ENCODE assay signal across 8 cellular contexts in genomic region chr1:40476924-40477679, GRCh38. TPM values are rescaled to one million over a fixed set of nuclear protein-coding genes. Genes with fewer than 3 reads are reported as not detected.
A peak's percentile ranks its signal among the peaks of the same experiment; 100 is the strongest.
DNase-seq lines count a peak whose midpoint lies in the region; ATAC-seq and TF ChIP-seq lines count a peak whose summit lies in the region.

ZFP69 (plus strand) TSS chr1:40477290; CDS start chr1:40479362, 2,072 bp downstream.

- H3K9me2 ChIP-seq in OCI-LY1 (ENCODE audit: low read depth, low read length): no peaks in the 10 kb centered on the region

- no peaks in the 10 kb centered on the region for H3K27me3 Mint-ChIP-seq in activated T-cell treated with anti-CD3 and anti-CD28 coated beads, Interleukin-2, amount 50 U/mL, for 72 hours (ENCODE audit: low read depth)
- no peaks in the 10 kb centered on the region for H3K27me3 Mint-ChIP-seq in natural killer cell treated with Interleukin-12 subunit alpha and Interleukin-12 subunit beta and Interleukin-15 and Interleukin-18, amount 100 ng/mL, for 72 hours

- H3K9ac ChIP-seq in OCI-LY1 (ENCODE audit: low read length) (peak within 1 kb of the TSS; percentile 83), fibroblast of lung (ENCODE audit: insufficient read depth, low read length) (peak within 1 kb of the TSS; percentile 60)

- H3K79me2 ChIP-seq in ACC112 (ENCODE audit: control insufficient read depth, insufficient read depth, low read length, unreplicated experiment): no peaks in the 10 kb centered on the region
- no peaks in the 10 kb centered on the region for H3K79me2 ChIP-seq in OCI-LY1 (ENCODE audit: insufficient read depth, low read length)
- H3K79me2 ChIP-seq in fibroblast of lung (ENCODE audit: control insufficient read depth, insufficient read depth, low read length): no peaks in the 10 kb centered on the region

- H3K27ac Mint-ChIP-seq in activated T-cell treated with anti-CD3 and anti-CD28 coated beads, Interleukin-2, amount 50 U/mL, for 72 hours: peak within 1 kb of the TSS; percentile 92
- H3K27ac Mint-ChIP-seq in natural killer cell treated with Interleukin-12 subunit alpha and Interleukin-12 subunit beta and Interleukin-15 and Interleukin-18, amount 100 ng/mL, for 72 hours: peak within 1 kb of the TSS; percentile 68 to 78

- no peaks in the 10 kb centered on the region for H3F3A ChIP-seq in OCI-LY1 (ENCODE audit: insufficient read depth, low read length)

- H4K20me1 ChIP-seq in OCI-LY1 (ENCODE audit: insufficient read depth, low read length) (no peaks in the 10 kb centered on the region), fibroblast of lung (ENCODE audit: control insufficient read depth, extremely low read depth, insufficient read depth, low read length) (no peaks in the 10 kb centered on the region)

- peaks cover 5% of the 10 kb centered on the region for H3K4me1 ChIP-seq in ACC112 (ENCODE audit: control insufficient read depth, insufficient read depth, low read length, unreplicated experiment)
- peaks cover 15% of the 10 kb centered on the region for H3K4me1 ChIP-seq in OCI-LY1 (ENCODE audit: insufficient read depth, low read length, severe bottlenecking)
- H3K4me1 ChIP-seq in fibroblast of lung (ENCODE audit: control insufficient read depth, extremely low read depth, insufficient read depth, low read length): no peaks in the 10 kb centered on the region

- peak; percentile 71 for ATAC-seq in GM18868 (IDR thresholded peaks at IDR 0.05; ENCODE audit: unreplicated experiment)
- ATAC-seq in HG03521 (IDR thresholded peaks at IDR 0.05; ENCODE audit: unreplicated experiment): peak; percentile 80
- peak; percentile 90 to 93 for ATAC-seq in activated T-cell treated with anti-CD3 and anti-CD28 coated beads, Interleukin-2, amount 50 U/mL, for 72 hours (replicated peaks in 1 of 2)
- peak; percentile 96 to 98 for ATAC-seq in natural killer cell treated with Interleukin-12 subunit alpha and Interleukin-12 subunit beta and Interleukin-15 and Interleukin-18, amount 100 ng/mL, for 72 hours

- peaks cover 9% of the 10 kb centered on the region for H3K9me3 ChIP-seq in OCI-LY1 (ENCODE audit: low read length)
- H3K9me3 ChIP-seq in fibroblast of lung (ENCODE audit: control insufficient read depth, insufficient read depth, low read depth, low read length): no peaks in the 10 kb centered on the region

- peak within 1 kb of the TSS; percentile 92 for H3K4me2 ChIP-seq in OCI-LY1 (ENCODE audit: low read length)
- H3K4me2 ChIP-seq in fibroblast of lung (ENCODE audit: extremely low read depth, insufficient read depth, low read length): peak within 1 kb of the TSS; percentile 100

- peak; percentile 70 to 81 for DNase-seq in activated T-cell treated with anti-CD3 and anti-CD28 coated beads, Interleukin-2, amount 50 U/mL, for 72 hours
- DNase-seq in fibroblast of lung (ENCODE audit: low read depth in 2 of 2): peak; percentile 64 to 73
- peak; percentile 91 for DNase-seq in natural killer cell treated with Interleukin-12 subunit alpha and Interleukin-12 subunit beta and Interleukin-15 and Interleukin-18, amount 100 ng/mL, for 72 hours (ENCODE audit: low spot score)
- DNase-seq in stimulated activated naive CD4-positive, alpha-beta T cell (lab: John Stamatoyannopoulos, UW): peak; percentile 26 to 69 (median 52)

- peak within 1 kb of the TSS; percentile 79 to 93 for H3K4me3 Mint-ChIP-seq in activated T-cell treated with anti-CD3 and anti-CD28 coated beads, Interleukin-2, amount 50 U/mL, for 72 hours
- H3K4me3 Mint-ChIP-seq in natural killer cell treated with Interleukin-12 subunit alpha and Interleukin-12 subunit beta and Interleukin-15 and Interleukin-18, amount 100 ng/mL, for 72 hours: peak within 1 kb of the TSS; percentile 91

- H3K36me3 ChIP-seq in ACC112 (ENCODE audit: insufficient read depth, low read length): peaks cover 9% of the 10 kb centered on the region
- peaks cover 11% of the 10 kb centered on the region for H3K36me3 ChIP-seq in OCI-LY1 (ENCODE audit: insufficient read depth, low read length)
- H3K36me3 ChIP-seq in fibroblast of lung (ENCODE audit: control insufficient read depth, insufficient read depth, low read length): no peaks in the 10 kb centered on the region

- H2AFZ ChIP-seq in ACC112 (ENCODE audit: low read length, unreplicated experiment) (peak within 1 kb of the TSS; percentile 99), OCI-LY1 (ENCODE audit: low read length) (peak within 1 kb of the TSS; percentile 99), fibroblast of lung (ENCODE audit: low read length) (peak within 1 kb of the TSS; percentile 95)

- H3K9me3 Mint-ChIP-seq in activated T-cell treated with anti-CD3 and anti-CD28 coated beads, Interleukin-2, amount 50 U/mL, for 72 hours: peaks cover 7 to 18% of the 10 kb centered on the region in 2 donors
- H3K9me3 Mint-ChIP-seq in natural killer cell treated with Interleukin-12 subunit alpha and Interleukin-12 subunit beta and Interleukin-15 and Interleukin-18, amount 100 ng/mL, for 72 hours: peaks cover 18% of the 10 kb centered on the region

- H3K27me3 ChIP-seq in ACC112 (ENCODE audit: insufficient read depth, low read length): no peaks in the 10 kb centered on the region
- no peaks in the 10 kb centered on the region for H3K27me3 ChIP-seq in OCI-LY1 (ENCODE audit: insufficient read depth, low read length)
- no peaks in the 10 kb centered on the region for H3K27me3 ChIP-seq in fibroblast of lung (ENCODE audit: control insufficient read depth, insufficient read depth, low read length)

- peaks cover 24 to 42% of the 10 kb centered on the region in 2 donors for H3K36me3 Mint-ChIP-seq in activated T-cell treated with anti-CD3 and anti-CD28 coated beads, Interleukin-2, amount 50 U/mL, for 72 hours (ENCODE audit: insufficient read depth in 2 of 2)
- peaks cover 27% of the 10 kb centered on the region for H3K36me3 Mint-ChIP-seq in natural killer cell treated with Interleukin-12 subunit alpha and Interleukin-12 subunit beta and Interleukin-15 and Interleukin-18, amount 100 ng/mL, for 72 hours

- H3K4me1 Mint-ChIP-seq in activated T-cell treated with anti-CD3 and anti-CD28 coated beads, Interleukin-2, amount 50 U/mL, for 72 hours (ENCODE audit: low read depth): peaks cover 21% of the 10 kb centered on the region
- peaks cover 25 to 27% of the 10 kb centered on the region in 2 donors for H3K4me1 Mint-ChIP-seq in natural killer cell treated with Interleukin-12 subunit alpha and Interleukin-12 subunit beta and Interleukin-15 and Interleukin-18, amount 100 ng/mL, for 72 hours (ENCODE audit: low read depth in 2 of 2)

- peak within 1 kb of the TSS; percentile 94 for H3K4me3 ChIP-seq in ACC112 (ENCODE audit: low read depth, low read length)
- H3K4me3 ChIP-seq in OCI-LY1 (ENCODE audit: low read depth, low read length, poor library complexity, severe bottlenecking): peak within 1 kb of the TSS; percentile 78
- H3K4me3 ChIP-seq in fibroblast of lung (replicated peaks in 1 of 4; ENCODE audit: control extremely low read depth in 1 of 4, insufficient read depth in 1 of 4, low read depth in 3 of 4, low read length in 4 of 4): peak within 1 kb of the TSS; percentile 71 to 89 (median 78)

- H3K27ac ChIP-seq in ACC112 (ENCODE audit: low read depth, low read length) (0 out of 2 replicates have a peak within 1 kb of the TSS, but pooled peaks have one; percentile 2), OCI-LY1 (ENCODE audit: low read depth, low read length, poor library complexity, severe bottlenecking) (peak within 1 kb of the TSS; percentile 24), fibroblast of lung (ENCODE audit: insufficient read depth, low read length) (peak within 1 kb of the TSS; percentile 53)

- TF ChIP-seq CTCF in OCI-LY1 (IDR thresholded peaks at IDR 0.05; ENCODE audit: low read length): no peak
- TF ChIP-seq CTCF in fibroblast of lung (conservative IDR thresholded peaks at IDR 0.05 in 1 of 2, IDR thresholded peaks at IDR 0.05 in 1 of 2; ENCODE audit: low read depth in 1 of 2, low read length in 2 of 2): no peak

RNA-seq across cellular contexts. Expression of gene ZFP69, which starts in this region (rescaled TPM):
- total RNA-seq in activated T-cell treated with anti-CD3 and anti-CD28 coated beads, Interleukin-2, amount 50 U/mL, for 72 hours: 1 to 10 TPM; 4.0 to 8.4 TPM
- 4.3 and 4.4 TPM in 2 replicates for total RNA-seq in fibroblast of lung
- 2.6 TPM in 2 replicates for polyA plus RNA-seq in fibroblast of lung
- polyA plus RNA-seq in fibroblast of lung (2012): 2.0 and 2.2 TPM in 2 replicates
- polyA minus RNA-seq in fibroblast of lung (ENCODE audit: low replicate concordance): 0.59 TPM in 1 of 2 replicates, not detected in the other
- total RNA-seq in natural killer cell treated with Interleukin-12 subunit alpha and Interleukin-12 subunit beta and Interleukin-15 and Interleukin-18, amount 100 ng/mL, for 72 hours: 1 to 10 TPM; 4.3 to 4.5 TPM

Comparison
In these comparisons a context has a peak if more than half of its experiments do, and no peak if none do; other contexts are left out.
1. Peak in every context shown above with its lines: DNase-seq, ATAC-seq, H3K4me3 ChIP-seq and H3K27ac ChIP-seq.
2. H3K27ac ChIP-seq: peak in every context shown above with its lines; median percentile 53 in fibroblast of lung; 24 in OCI-LY1; 2 in ACC112.